ENCODE assay signal across 11 cellular contexts in the genomic region with DNA sequence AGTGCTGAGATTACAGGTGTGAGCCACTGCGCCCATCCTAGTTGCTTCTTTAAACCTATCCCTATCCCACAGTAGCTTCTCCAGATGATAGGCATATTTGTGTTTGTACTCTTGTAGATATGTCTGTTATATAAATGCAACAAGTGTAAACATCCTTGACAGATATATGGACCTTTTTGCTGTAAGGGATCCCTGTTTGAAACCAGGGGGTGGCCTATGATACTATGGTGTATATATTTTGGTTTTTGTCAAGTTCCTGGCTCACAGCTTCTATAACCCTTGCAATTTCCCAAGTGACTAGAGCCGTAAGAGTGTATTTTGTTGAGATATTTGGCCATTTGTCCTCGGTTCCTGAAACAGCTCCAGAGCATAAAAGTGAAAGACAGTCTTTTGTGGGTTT. TPM values are rescaled to one million over a fixed set of nuclear protein-coding genes. Genes with fewer than 3 reads are reported as not detected.
A peak's percentile ranks its signal among the peaks of the same experiment; 100 is the strongest.
DNase-seq lines count a peak whose midpoint lies in the region; ATAC-seq, FAIRE-seq and TF ChIP-seq lines count a peak whose summit lies in the region.
"Had no signal": no experiment of that assay in that cellular context is flagged by ENCODE, and none has a peak within 500 bp of the region (broad histone marks: within the 10 kb centered on the region; RNA-seq: fewer than 3 reads in every experiment).

No MANE protein-coding gene starts in this region.

- H2AFZ ChIP-seq in endothelial cell of umbilical vein (ENCODE audit: low read depth, low read length) = no peak overlapping the region
- H2AFZ ChIP-seq in neural progenitor cell (replicated peaks) = no peak overlapping the region

- ATAC-seq in natural killer cell (no peak), HG03521 (IDR thresholded peaks at IDR 0.05; ENCODE audit: unreplicated experiment) (no peak)
- ATAC-seq in natural killer cell treated with Interleukin-12 subunit alpha and Interleukin-12 subunit beta and Interleukin-15 and Interleukin-18, amount 100 ng/mL, for 72 hours = no peak

- H3K9me1 ChIP-seq in endothelial cell of umbilical vein (replicated peaks; ENCODE audit: control insufficient read depth, extremely low read depth, insufficient read depth, low read length) = no peaks in the 10 kb centered on the region

- BruUV-seq in endothelial cell of umbilical vein (replicated peaks; lab: Mats Ljungman, UMichigan) = TSS peak; percentile 23

- DNase-seq in natural killer cell (no peak), endothelial cell of umbilical vein (ENCODE audit: low read depth, low spot score) (peak; percentile 21), neural progenitor cell (ENCODE audit: low spot score) (no peak), vagina (ENCODE audit: extremely low spot score in 2 of 2) (no peak), OCI-M2 (lab: John Stamatoyannopoulos, UW; ENCODE audit: unreplicated experiment) (no peak), NCI-H526 (lab: John Stamatoyannopoulos, UW) (no peak)
- no peak for DNase-seq in natural killer cell treated with Interleukin-12 subunit alpha and Interleukin-12 subunit beta and Interleukin-15 and Interleukin-18, amount 100 ng/mL, for 72 hours (ENCODE audit: low spot score)
- DNase-seq: NCI-H1417 treated with DMSO at 0.1 percent for 48 hours; SHP77; stimulated activated CD8-positive, alpha-beta memory T cell treated with anti-CD3 and anti-CD28 coated beads, Interleukin-4, amount 100 ng/mL, for 48 hours had no signal

- POLR2A ChIA-PET in endothelial cell of umbilical vein (lab: Charles Lee) = interaction anchor here (1.0 to 2.0 kb wide), 3 partner anchors 8 to 15 kb away, joined by 4 to 23 read pairs (median 6); a partner anchor contains a TSS

- H3K4me3 ChIP-seq in endothelial cell of umbilical vein (replicated peaks in 1 of 3; ENCODE audit: insufficient read depth in 1 of 3, low read depth in 1 of 3, low read length in 3 of 3) = no peak overlapping the region
- no peak overlapping the region for H3K4me3 ChIP-seq in neural progenitor cell
- no peak overlapping the region for H3K4me3 ChIP-seq in vagina

- H3K27me3 Mint-ChIP-seq in natural killer cell (ENCODE audit: low read depth in 2 of 2) (no peaks in the 10 kb centered on the region), neural progenitor cell (ENCODE audit: insufficient read depth, low read depth) (peaks cover 4% of the 10 kb centered on the region)
- H3K27me3 Mint-ChIP-seq in natural killer cell treated with Interleukin-12 subunit alpha and Interleukin-12 subunit beta and Interleukin-15 and Interleukin-18, amount 100 ng/mL, for 72 hours = no peaks in the 10 kb centered on the region

- no peak overlapping the region for H3K4me3 Mint-ChIP-seq in natural killer cell
- H3K4me3 Mint-ChIP-seq in natural killer cell treated with Interleukin-12 subunit alpha and Interleukin-12 subunit beta and Interleukin-15 and Interleukin-18, amount 100 ng/mL, for 72 hours = no peak overlapping the region
- H3K4me3 Mint-ChIP-seq in neural progenitor cell = no peak overlapping the region

- intact Hi-C loops in natural killer cell (cut with micrococcal nuclease) = no loop called here
- intact Hi-C loops in endothelial cell of umbilical vein (cut with micrococcal nuclease) = loop anchor here (5.0 kb wide), 2 partner anchors 99 to 399 kb away; a partner anchor contains a TSS
- intact Hi-C loops in vagina (cut with DNase I) = loop anchor here (10.0 kb wide), 1 partner anchor 401 kb away; a partner anchor contains a TSS

- H3K4me1 Mint-ChIP-seq in natural killer cell (peaks cover 40 to 41% of the 10 kb centered on the region in 2 donors), neural progenitor cell (peaks cover 37% of the 10 kb centered on the region)
- H3K4me1 Mint-ChIP-seq in natural killer cell treated with Interleukin-12 subunit alpha and Interleukin-12 subunit beta and Interleukin-15 and Interleukin-18, amount 100 ng/mL, for 72 hours (ENCODE audit: low read depth in 2 of 2) = peaks cover 26 to 30% of the 10 kb centered on the region in 2 donors

- peaks cover 9% of the 10 kb centered on the region for H3K36me3 Mint-ChIP-seq in natural killer cell
- peaks cover 44% of the 10 kb centered on the region for H3K36me3 Mint-ChIP-seq in natural killer cell treated with Interleukin-12 subunit alpha and Interleukin-12 subunit beta and Interleukin-15 and Interleukin-18, amount 100 ng/mL, for 72 hours
- peaks cover 39% of the 10 kb centered on the region for H3K36me3 Mint-ChIP-seq in neural progenitor cell

- CTCF ChIA-PET in endothelial cell of umbilical vein (lab: Charles Lee) = interaction anchor here (1.1 to 3.8 kb wide), 7 partner anchors 9 to 992 kb away, joined by 3 to 22 read pairs (median 5); a partner anchor contains a TSS

- peaks cover 76% of the 10 kb centered on the region for H3F3A ChIP-seq in neural progenitor cell (ENCODE audit: low read depth)

- H3K27ac Mint-ChIP-seq in natural killer cell = peak overlapping the region; percentile 57 to 81
- H3K27ac Mint-ChIP-seq in natural killer cell treated with Interleukin-12 subunit alpha and Interleukin-12 subunit beta and Interleukin-15 and Interleukin-18, amount 100 ng/mL, for 72 hours = peak overlapping the region in 1 of 2 donors; percentile 48
- H3K27ac Mint-ChIP-seq in neural progenitor cell = peak overlapping the region; percentile 34

- H3K9ac ChIP-seq in endothelial cell of umbilical vein (replicated peaks; ENCODE audit: extremely low read depth, insufficient read depth, low read length) (peak overlapping the region; percentile 77), neural progenitor cell (no peak overlapping the region)

- H3K79me2 ChIP-seq in endothelial cell of umbilical vein (ENCODE audit: control insufficient read depth, insufficient read depth, low read length) (peaks cover 63% of the 10 kb centered on the region), neural progenitor cell (ENCODE audit: low read depth) (peaks cover 80% of the 10 kb centered on the region)

- H3K27ac ChIP-seq in endothelial cell of umbilical vein (ENCODE audit: insufficient read depth, low read depth, low read length) (peak overlapping the region; percentile 93), neural progenitor cell (peak overlapping the region; percentile 89), vagina (peak overlapping the region; percentile 87)

- FAIRE-seq in endothelial cell of umbilical vein (lab: Jason Lieb, UNC) = no peak

- H3K4me1 ChIP-seq in endothelial cell of umbilical vein (ENCODE audit: control insufficient read depth, extremely low read depth, insufficient read depth, low read length) = peaks cover 59% of the 10 kb centered on the region
- peaks cover 41% of the 10 kb centered on the region for H3K4me1 ChIP-seq in neural progenitor cell
- H3K4me1 ChIP-seq in vagina = peaks cover 73% of the 10 kb centered on the region

- TF ChIP-seq POLR2A in endothelial cell of umbilical vein (IDR thresholded peaks at IDR 0.05; ENCODE audit: low read depth, low read length) (no peak), vagina (IDR thresholded peaks at IDR 0.05) (no peak)

- dilution Hi-C loops in endothelial cell of umbilical vein (cut with MboI; ENCODE audit: extremely low pct_ligation_motif_present, low sequenced_read_pairs) = no loop called here

- no peaks in the 10 kb centered on the region for H3K27me3 ChIP-seq in endothelial cell of umbilical vein (ENCODE audit: control insufficient read depth in 2 of 2, insufficient read depth in 2 of 2, low read length in 2 of 2)
- no peaks in the 10 kb centered on the region for H3K27me3 ChIP-seq in neural progenitor cell
- H3K27me3 ChIP-seq in vagina = no peaks in the 10 kb centered on the region

- H4K20me1 ChIP-seq in endothelial cell of umbilical vein (replicated peaks; ENCODE audit: control insufficient read depth, extremely low read depth, insufficient read depth, low read length) = no peaks in the 10 kb centered on the region
- peaks cover 85% of the 10 kb centered on the region for H4K20me1 ChIP-seq in neural progenitor cell (ENCODE audit: low read depth)

- H3K9me3 Mint-ChIP-seq in natural killer cell (no peaks in the 10 kb centered on the region), neural progenitor cell (no peaks in the 10 kb centered on the region)
- H3K9me3 Mint-ChIP-seq in natural killer cell treated with Interleukin-12 subunit alpha and Interleukin-12 subunit beta and Interleukin-15 and Interleukin-18, amount 100 ng/mL, for 72 hours = no peaks in the 10 kb centered on the region

- peak overlapping the region; percentile 54 for H3K4me2 ChIP-seq in endothelial cell of umbilical vein (ENCODE audit: insufficient read depth, low read length)
- peak overlapping the region; percentile 55 for H3K4me2 ChIP-seq in neural progenitor cell

- TF ChIP-seq CTCF in natural killer cell (IDR thresholded peaks at IDR 0.05) = no peak
- TF ChIP-seq CTCF in endothelial cell of umbilical vein (IDR thresholded peaks at IDR 0.05; ENCODE audit: extremely low read depth in 1 of 2, insufficient read depth in 1 of 2, low read depth in 1 of 2, low read length in 2 of 2) = no peak
- TF ChIP-seq CTCF in neural progenitor cell (IDR thresholded peaks at IDR 0.05) = no peak
- no peak for TF ChIP-seq CTCF in vagina (IDR thresholded peaks at IDR 0.05)

- H3K9me3 ChIP-seq in endothelial cell of umbilical vein (replicated peaks; ENCODE audit: control insufficient read depth, insufficient read depth, low read length) (no peaks in the 10 kb centered on the region), neural progenitor cell (ENCODE audit: low read depth) (no peaks in the 10 kb centered on the region), vagina (no peaks in the 10 kb centered on the region)

- H3K36me3 ChIP-seq in endothelial cell of umbilical vein (ENCODE audit: control insufficient read depth in 2 of 2, extremely low read depth in 1 of 2, insufficient read depth in 2 of 2, low read length in 2 of 2) = peaks cover 18% of the 10 kb centered on the region in 2 experiments
- peaks cover 13% of the 10 kb centered on the region for H3K36me3 ChIP-seq in neural progenitor cell
- peaks cover 0 to 50% of the 10 kb centered on the region in 2 donors for H3K36me3 ChIP-seq in vagina

RNA-seq across cellular contexts. Expression of a gene that starts 9.7 kb away (rescaled TPM):
- total RNA-seq in natural killer cell (10 to 100 TPM; 19.9 to 25.1 (median 20.1) TPM), endothelial cell of umbilical vein (14.0 and 18.6 TPM in 2 replicates), neural progenitor cell (ENCODE audit: low replicate concordance) (2.1 and 5.3 TPM in 2 replicates), vagina (80.0 TPM)
- total RNA-seq in natural killer cell treated with Interleukin-12 subunit alpha and Interleukin-12 subunit beta and Interleukin-15 and Interleukin-18, amount 100 ng/mL, for 72 hours = 10 to 100 TPM; 22.3 to 58.9 TPM
- polyA plus RNA-seq in endothelial cell of umbilical vein = 18.4 and 26.6 TPM in 2 replicates
- polyA plus RNA-seq in endothelial cell of umbilical vein (2011; cell fraction: cytosol; rRNA removed) = 5.8 and 10.4 TPM in 2 replicates
- polyA plus RNA-seq in endothelial cell of umbilical vein (2011; cell fraction: nucleus; rRNA removed) = 15.1 and 16.8 TPM in 2 replicates
- 10.8 and 17.0 TPM in 2 replicates for polyA plus RNA-seq in endothelial cell of umbilical vein (2012)
- 1.2 and 1.9 TPM in 2 replicates for polyA minus RNA-seq in endothelial cell of umbilical vein
- polyA minus RNA-seq in endothelial cell of umbilical vein (2011; cell fraction: cytosol; rRNA and poly(A)+ RNA removed) = 24.6 TPM
- polyA minus RNA-seq in endothelial cell of umbilical vein (2011; cell fraction: nucleus; rRNA and poly(A)+ RNA removed) = 2.5 and 3.8 TPM in 2 replicates

RNA-seq across cellular contexts. Expression of a gene that starts 15.5 kb away (rescaled TPM):
- total RNA-seq in natural killer cell (100 to 1,000 TPM; 110 to 124 (median 117) TPM), endothelial cell of umbilical vein (220 and 222 TPM in 2 replicates), neural progenitor cell (ENCODE audit: low replicate concordance) (163 and 341 TPM in 2 replicates), vagina (127 TPM)
- total RNA-seq in natural killer cell treated with Interleukin-12 subunit alpha and Interleukin-12 subunit beta and Interleukin-15 and Interleukin-18, amount 100 ng/mL, for 72 hours = 100 to 1,000 TPM; 160 to 187 TPM
- polyA plus RNA-seq in endothelial cell of umbilical vein = 65.5 and 89.3 TPM in 2 replicates
- polyA plus RNA-seq in endothelial cell of umbilical vein (2011; cell fraction: cytosol; rRNA removed) = 131 and 135 TPM in 2 replicates
- 94.4 and 118 TPM in 2 replicates for polyA plus RNA-seq in endothelial cell of umbilical vein (2011; cell fraction: nucleus; rRNA removed)
- polyA plus RNA-seq in endothelial cell of umbilical vein (2012) = 297 and 299 TPM in 2 replicates
- 55.0 and 58.7 TPM in 2 replicates for polyA minus RNA-seq in endothelial cell of umbilical vein
- polyA minus RNA-seq in endothelial cell of umbilical vein (2011; cell fraction: cytosol; rRNA and poly(A)+ RNA removed) = 132 TPM
- polyA minus RNA-seq in endothelial cell of umbilical vein (2011; cell fraction: nucleus; rRNA and poly(A)+ RNA removed) = 31.6 and 39.6 TPM in 2 replicates
